Comparison of ENCODE assay signal across 8 cellular contexts in genomic region chr2:45458909-45459563, GRCh38.
DNase-seq lines count a peak whose midpoint lies in the region; ATAC-seq and TF ChIP-seq lines count a peak whose summit lies in the region.

No MANE protein-coding gene starts in this region.

- no peak for ATAC-seq in HG03097 (IDR thresholded peaks at IDR 0.05; ENCODE audit: low FRiP score, unreplicated experiment)

- intact Hi-C loops in esophagus squamous epithelium (cut with DNase I): no loop called here

- H3K9me3 ChIP-seq in esophagus squamous epithelium: no peaks in the 10 kb centered on the region

- no peaks in the 10 kb centered on the region for H3K36me3 ChIP-seq in esophagus squamous epithelium

- no peak overlapping the region for H3K4me3 ChIP-seq in esophagus squamous epithelium

- DNase-seq in DMS53 treated with DMSO at 0.1 percent for 48 hours (lab: John Stamatoyannopoulos, UW; ENCODE audit: unreplicated experiment) (peak; percentile 72), NCI-H226 (peak; percentile 61), dermis microvascular lymphatic vessel endothelial cell (ENCODE audit: low read depth in 2 of 2) (peak; percentile 51 to 67), myocyte (ENCODE audit: low read depth) (peak; percentile 82), NCI-H524 treated with DMSO at 0.1 percent for 48 hours (lab: John Stamatoyannopoulos, UW) (no peak), NCI-H1105 treated with DMSO at 0.1 percent for 48 hours (lab: John Stamatoyannopoulos, UW) (no peak), esophagus squamous epithelium (lab: John Stamatoyannopoulos, UW) (no peak)

- peak overlapping the region in 1 of 4 donors; percentile 22 for H3K27ac ChIP-seq in esophagus squamous epithelium

- no peak for TF ChIP-seq CTCF in esophagus squamous epithelium (IDR thresholded peaks at IDR 0.05)

- 27 to 33% methylated on average over 3 of the region's 3 CpGs for WGBS in esophagus squamous epithelium, 2 donors

- peaks cover 0 to 18% (median 8%) of the 10 kb centered on the region in 3 donors for H3K4me1 ChIP-seq in esophagus squamous epithelium

- H3K27me3 ChIP-seq in esophagus squamous epithelium: no peaks in the 10 kb centered on the region

- TF ChIP-seq POLR2A in esophagus squamous epithelium (IDR thresholded peaks at IDR 0.05): no peak

Comparison
In these comparisons a context has a peak if more than half of its experiments do, and no peak if none do; other contexts are left out.
1. DNase-seq: peak in DMS53 treated with DMSO at 0.1 percent for 48 hours (single experiment), NCI-H226 (single experiment), dermis microvascular lymphatic vessel endothelial cell (2 of 2) and myocyte (single experiment); none in NCI-H524 treated with DMSO at 0.1 percent for 48 hours (single experiment), NCI-H1105 treated with DMSO at 0.1 percent for 48 hours (single experiment) and esophagus squamous epithelium (single experiment).